ENCODE assay signal across 1 cellular context in genomic region chr14:29663281-29663801, GRCh38.
TF ChIP-seq lines count a peak whose summit lies in the region.

No MANE protein-coding gene starts in this region.

TF ChIP-seq in HepG2, 621 proteins besides CTCF, POLR2A, EP300 and RAD21 (continued from another document):
- TF ChIP-seq BRD4 (CRISPR knock-in tag; IDR thresholded peaks at IDR 0.05) (no peak), ZFP90 (CRISPR knock-in tag; IDR thresholded peaks at IDR 0.05; ENCODE audit: borderline replicate concordance) (no peak), ZNF891 (CRISPR knock-in tag; IDR thresholded peaks at IDR 0.05) (no peak), RXRA (CRISPR knock-in tag; IDR thresholded peaks at IDR 0.05) (no peak), FOXJ3 (CRISPR knock-in tag; IDR thresholded peaks at IDR 0.05; ENCODE audit: borderline replicate concordance) (no peak), ZBTB42 (CRISPR knock-in tag; IDR thresholded peaks at IDR 0.05) (no peak)
